Comparison of ENCODE assay signal across 8 cellular contexts in genomic region chr3:57803647-57804081, GRCh38. TPM values are rescaled to one million over a fixed set of nuclear protein-coding genes. Genes with fewer than 3 reads are reported as not detected.
DNase-seq lines count a peak whose midpoint lies in the region; ATAC-seq and TF ChIP-seq lines count a peak whose summit lies in the region.

No MANE protein-coding gene starts in this region.

- H3K27ac Mint-ChIP-seq in HFFc6: peak overlapping the region; percentile 69
- no peak overlapping the region for H3K27ac Mint-ChIP-seq in glutamatergic neuron (ENCODE audit: unreplicated experiment)

- H3K27me3 Mint-ChIP-seq in HFFc6 (ENCODE audit: insufficient read depth): no peaks in the 10 kb centered on the region
- H3K27me3 Mint-ChIP-seq in glutamatergic neuron (ENCODE audit: unreplicated experiment): no peaks in the 10 kb centered on the region

- ATAC-seq in stimulated activated naive CD8-positive, alpha-beta T cell treated with anti-CD3 and anti-CD28 coated beads, Interleukin-15, Interleukin-2, amounts not matched to agents 100 U/mL and 50 U/mL, for 24 hours: peak; percentile 76
- ATAC-seq in HG03442 (IDR thresholded peaks at IDR 0.05; ENCODE audit: unreplicated experiment) (no peak), HG02938 (IDR thresholded peaks at IDR 0.05; ENCODE audit: unreplicated experiment) (no peak)

- peak; percentile 92 for DNase-seq in HFFc6
- DNase-seq in adrenal gland: peak in 4 of 7 donors; percentile 47 to 74 (median 54)
- DNase-seq in stimulated activated naive CD8-positive, alpha-beta T cell treated with anti-CD3 and anti-CD28 coated beads, Interleukin-15, Interleukin-2, amounts not matched to agents 100 U/mL and 50 U/mL, for 24 hours: no peak
- DNase-seq in glutamatergic neuron: no peak

- H3K4me3 Mint-ChIP-seq in HFFc6 (peak overlapping the region; percentile 73), glutamatergic neuron (ENCODE audit: unreplicated experiment) (no peak overlapping the region)

- H3K27me3 ChIP-seq in adrenal gland (no peaks in the 10 kb centered on the region), iPS-20b (ENCODE audit: insufficient read depth, low read length) (no peaks in the 10 kb centered on the region)

- H3K9ac ChIP-seq in iPS-20b (ENCODE audit: low read depth, low read length): peak overlapping the region; percentile 12; the same call in 1 of the 2 replicates

- H3K4me1 ChIP-seq in adrenal gland (replicated peaks in 1 of 2) (peaks cover 17 to 48% of the 10 kb centered on the region in 2 donors), iPS-20b (ENCODE audit: insufficient read depth, low read length) (peaks cover 23% of the 10 kb centered on the region)

- TF ChIP-seq CTCF in 22Rv1 (IDR thresholded peaks at IDR 0.05) (no peak), HFFc6 (IDR thresholded peaks at IDR 0.05) (no peak), adrenal gland (IDR thresholded peaks at IDR 0.05) (no peak), glutamatergic neuron (IDR thresholded peaks at IDR 0.05; ENCODE audit: partially characterized antibody, unreplicated experiment) (no peak)

- H3K36me3 Mint-ChIP-seq in HFFc6 (ENCODE audit: low read depth) (no peaks in the 10 kb centered on the region), glutamatergic neuron (ENCODE audit: unreplicated experiment) (no peaks in the 10 kb centered on the region)

- 9 to 13% (median 13%) methylated on average over 3 of the region's 3 CpGs for WGBS in adrenal gland, 4 donors

- TF ChIP-seq POLR2A in adrenal gland (IDR thresholded peaks at IDR 0.05): peak in 1 of 2 donors; percentile 27

- H3K4me3 ChIP-seq in adrenal gland: no peak overlapping the region
- H3K4me3 ChIP-seq in iPS-20b (ENCODE audit: low read length): no peak overlapping the region

- no peaks in the 10 kb centered on the region for H3K36me3 ChIP-seq in adrenal gland (replicated peaks in 1 of 2)
- H3K36me3 ChIP-seq in iPS-20b (ENCODE audit: insufficient read depth, low read depth, low read length): no peaks in the 10 kb centered on the region

- no peaks in the 10 kb centered on the region for H3K9me3 ChIP-seq in adrenal gland (replicated peaks in 1 of 3)
- no peaks in the 10 kb centered on the region for H3K9me3 ChIP-seq in iPS-20b (ENCODE audit: insufficient read depth, low read depth, low read length)

- peaks cover 79% of the 10 kb centered on the region for H3K4me1 Mint-ChIP-seq in HFFc6 (ENCODE audit: low read depth)
- H3K4me1 Mint-ChIP-seq in glutamatergic neuron (ENCODE audit: low read depth, unreplicated experiment): no peaks in the 10 kb centered on the region

- H3K9me3 Mint-ChIP-seq in HFFc6 (no peaks in the 10 kb centered on the region), glutamatergic neuron (ENCODE audit: unreplicated experiment) (no peaks in the 10 kb centered on the region)

- H3K27ac ChIP-seq in 22Rv1: peak overlapping the region; percentile 33; the same call in 1 of the 2 replicates
- peak overlapping the region in 3 of 5 donors; percentile 56 to 72 (median 60) for H3K27ac ChIP-seq in adrenal gland
- no peak overlapping the region for H3K27ac ChIP-seq in iPS-20b (ENCODE audit: low read length)

- intact Hi-C loops in adrenal gland (cut with DNase I): no loop called here

RNA-seq across cellular contexts. Expression of gene SLMAP, which starts 47.6 kb away (rescaled TPM):
- total RNA-seq in HFFc6 (2021; fragmentation: NEBNext Ultra II Directional; extraction: Animal tissue kit (Norgen Biotek cat#: 25700)): 10 to 100 TPM; 51.1 to 54.8 (median 52.3) TPM
- 100 to 1,000 TPM in 5 of 8 donors, 10 to 100 TPM in 3; 56.4 to 134 (median 105) TPM for total RNA-seq in adrenal gland
- 10 to 100 TPM; 18.9 to 68.6 (median 23.0) TPM for polyA plus RNA-seq in adrenal gland
- total RNA-seq in glutamatergic neuron (ENCODE audit: unreplicated experiment): 52.0 TPM

Comparison
In these comparisons a context has a peak if more than half of its experiments do, and no peak if none do; other contexts are left out.
1. DNase-seq: peak in HFFc6 (single experiment) and adrenal gland (4 of 7); none in stimulated activated naive CD8-positive, alpha-beta T cell treated with anti-CD3 and anti-CD28 coated beads, Interleukin-15, Interleukin-2, amounts not matched to agents 100 U/mL and 50 U/mL, for 24 hours (single experiment) and glutamatergic neuron (single experiment).